ENCODE assay signal across 8 cellular contexts in genomic region chr7:139358541-139359365, GRCh38. TPM values are rescaled to one million over a fixed set of nuclear protein-coding genes. Genes with fewer than 3 reads are reported as not detected.
DNase-seq lines count a peak whose midpoint lies in the region; ATAC-seq, FAIRE-seq and TF ChIP-seq lines count a peak whose summit lies in the region.

No MANE protein-coding gene starts in this region.

- H3K4me2 ChIP-seq in astrocyte (ENCODE audit: low read length) = peak overlapping the region; percentile 88

- H3K4me1 ChIP-seq in SJSA1 (replicated peaks) (peaks cover 4% of the 10 kb centered on the region; the same call in 1 of the 2 replicates), astrocyte (ENCODE audit: insufficient read depth, low read length) (peaks cover 4% of the 10 kb centered on the region), iPS-20b (ENCODE audit: insufficient read depth, low read length) (peaks cover 23% of the 10 kb centered on the region; the same call in 1 of the 2 replicates)

- no peaks in the 10 kb centered on the region for H3K9me3 ChIP-seq in SJSA1 (replicated peaks)
- H3K9me3 ChIP-seq in astrocyte (ENCODE audit: insufficient read depth, low read depth, low read length) = no peaks in the 10 kb centered on the region
- no peaks in the 10 kb centered on the region for H3K9me3 ChIP-seq in iPS-20b (ENCODE audit: insufficient read depth, low read depth, low read length)

- peaks cover 40% of the 10 kb centered on the region for H3K79me2 ChIP-seq in astrocyte (ENCODE audit: insufficient read depth, low read length)

- peak overlapping the region; percentile 87 for H3K4me3 ChIP-seq in AG09309 (ENCODE audit: control insufficient read depth, low read depth, low read length)
- H3K4me3 ChIP-seq in SJSA1 = peak overlapping the region; percentile 72
- peak overlapping the region; percentile 84 for H3K4me3 ChIP-seq in astrocyte (ENCODE audit: insufficient read depth, low read depth, low read length)
- H3K4me3 ChIP-seq in iPS-20b (ENCODE audit: low read length) = peak overlapping the region; percentile 90

- H3K36me3 ChIP-seq in SJSA1 (peaks cover 18% of the 10 kb centered on the region), astrocyte (ENCODE audit: insufficient read depth, low read length) (peaks cover 3% of the 10 kb centered on the region), iPS-20b (ENCODE audit: insufficient read depth, low read depth, low read length) (peaks cover 8% of the 10 kb centered on the region; the same call in 1 of the 2 replicates)

- no peak for FAIRE-seq in astrocyte (lab: Jason Lieb, UNC)

- peak overlapping the region; percentile 93 for H3K9ac ChIP-seq in astrocyte (ENCODE audit: low read length)
- H3K9ac ChIP-seq in iPS-20b (ENCODE audit: low read depth, low read length) = peak overlapping the region; percentile 98

- H3K4me1 Mint-ChIP-seq in astrocyte (ENCODE audit: low read depth, unreplicated experiment) = peaks cover 8% of the 10 kb centered on the region

- H3K36me3 Mint-ChIP-seq in astrocyte (ENCODE audit: low read depth, unreplicated experiment) = no peaks in the 10 kb centered on the region

- H3K27ac ChIP-seq in SJSA1 (peak overlapping the region; percentile 95), astrocyte (ENCODE audit: low read depth, low read length) (peak overlapping the region; percentile 99), iPS-20b (ENCODE audit: low read length) (peak overlapping the region; percentile 93)

- peak overlapping the region; percentile 95 for H2AFZ ChIP-seq in astrocyte (ENCODE audit: low read depth, low read length)

- TF ChIP-seq CTCF in AG09309 (IDR thresholded peaks at IDR 0.05; ENCODE audit: control insufficient read depth, insufficient read depth, low read depth, low read length, missing control alignments) (no peak), astrocyte (IDR thresholded peaks at IDR 0.05; ENCODE audit: insufficient read depth, low read depth, low read length) (no peak)

- DNase-seq in AG09309 (ENCODE audit: low read depth) (no peak), SJSA1 (ENCODE audit: low read depth in 1 of 2, low spot score in 2 of 2) (peak in 1 of 2 experiments; percentile 38), astrocyte (ENCODE audit: low read depth) (no peak), cerebellar nuclear complex (lab: John Stamatoyannopoulos, UW) (no peak)
- DNase-seq in stimulated activated CD4-positive, alpha-beta T cell treated with anti-CD3 and anti-CD28 coated beads, Interleukin-15, amount 100 ng/mL, for 24 hours = peak; percentile 59

- H3K4me3 Mint-ChIP-seq in astrocyte (ENCODE audit: unreplicated experiment) = peak overlapping the region; percentile 95

- H3K27me3 ChIP-seq in SJSA1 (replicated peaks) = no peaks in the 10 kb centered on the region
- no peaks in the 10 kb centered on the region for H3K27me3 ChIP-seq in astrocyte (ENCODE audit: insufficient read depth, low read length)
- no peaks in the 10 kb centered on the region for H3K27me3 ChIP-seq in iPS-20b (ENCODE audit: insufficient read depth, low read length)

- peak; percentile 29 for ATAC-seq in GM18907 (IDR thresholded peaks at IDR 0.05; ENCODE audit: unreplicated experiment)
- peak; percentile 13 for ATAC-seq in HG03432 (IDR thresholded peaks at IDR 0.05; ENCODE audit: unreplicated experiment)

- H3K9me3 Mint-ChIP-seq in astrocyte (ENCODE audit: unreplicated experiment) = no peaks in the 10 kb centered on the region

- H4K20me1 ChIP-seq in astrocyte (ENCODE audit: insufficient read depth, low read length) = peaks cover 28% of the 10 kb centered on the region

- no peaks in the 10 kb centered on the region for H3K27me3 Mint-ChIP-seq in astrocyte (ENCODE audit: low read depth, unreplicated experiment)

- H3K27ac Mint-ChIP-seq in astrocyte (ENCODE audit: unreplicated experiment) = peak overlapping the region; percentile 97

RNA-seq across cellular contexts. Expression of gene LUC7L2, which starts 0.9 kb away (rescaled TPM):
- 66.4 and 68.2 TPM in 2 replicates for total RNA-seq in SJSA1 (2014; rRNA removed; shearing (Covaris generic))
- total RNA-seq in astrocyte = 87.8 and 91.8 TPM in 2 replicates

RNA-seq across cellular contexts. Expression of gene FMC1, which starts 17.6 kb away (rescaled TPM):
- 9.8 and 13.6 TPM in 2 replicates for total RNA-seq in SJSA1 (2014; rRNA removed; shearing (Covaris generic))
- 3.0 and 8.4 TPM in 2 replicates for total RNA-seq in astrocyte
